15 cellular contexts compared by ENCODE assay signal in genomic region chr17:61144876-61145564, GRCh38.
DNase-seq lines count a peak whose midpoint lies in the region; ATAC-seq, FAIRE-seq and TF ChIP-seq lines count a peak whose summit lies in the region.
"Had no signal": no experiment of that assay in that cellular context is flagged by ENCODE, and none has a peak within 500 bp of the region (broad histone marks: within the 10 kb centered on the region; RNA-seq: fewer than 3 reads in every experiment).

No MANE protein-coding gene starts in this region.

- H3K27ac ChIP-seq in endothelial cell of umbilical vein (ENCODE audit: insufficient read depth, low read depth, low read length) (no peak overlapping the region), neutrophil (peak overlapping the region; percentile 69)

- H3K4me1 ChIP-seq in endothelial cell of umbilical vein (ENCODE audit: control insufficient read depth, extremely low read depth, insufficient read depth, low read length) = no peaks in the 10 kb centered on the region
- peaks cover 20 to 28% of the 10 kb centered on the region in 2 experiments for H3K4me1 ChIP-seq in neutrophil (ENCODE audit: control insufficient read depth in 1 of 2, insufficient read depth in 1 of 2, low read depth in 1 of 2, low read length in 1 of 2)
- H3K4me1 ChIP-seq: gastrocnemius medialis had no signal

- dilution Hi-C loops in endothelial cell of umbilical vein (cut with MboI; ENCODE audit: extremely low pct_ligation_motif_present, low sequenced_read_pairs) = no loop called here

- H3K36me3 ChIP-seq in endothelial cell of umbilical vein (ENCODE audit: control insufficient read depth in 2 of 2, extremely low read depth in 1 of 2, insufficient read depth in 2 of 2, low read length in 2 of 2) (no peaks in the 10 kb centered on the region), neutrophil (no peaks in the 10 kb centered on the region)
- H3K36me3 ChIP-seq: gastrocnemius medialis, tibial nerve had no signal

- H3K27me3 ChIP-seq in endothelial cell of umbilical vein (ENCODE audit: control insufficient read depth in 2 of 2, insufficient read depth in 2 of 2, low read length in 2 of 2) (no peaks in the 10 kb centered on the region), neutrophil (no peaks in the 10 kb centered on the region)
- H3K27me3 ChIP-seq: gastrocnemius medialis, tibial nerve had no signal

- H3K79me2 ChIP-seq in endothelial cell of umbilical vein (ENCODE audit: control insufficient read depth, insufficient read depth, low read length) = no peaks in the 10 kb centered on the region

- H3K27ac Mint-ChIP-seq in CD14-positive monocyte (peak overlapping the region in 3 of 7 donors; percentile 37 to 86 (median 43)), T-cell (no peak overlapping the region)
- H3K27ac Mint-ChIP-seq: activated CD4-positive, alpha-beta T cell treated with anti-CD3 and anti-CD28 coated beads, Interleukin-2, amount 10 ng/mL, durations not matched to agents 7 days and 5 days; CD8-positive, alpha-beta T cell had no signal

- H3K4me1 Mint-ChIP-seq in CD14-positive monocyte (peaks cover 28% of the 10 kb centered on the region), T-cell (peaks cover 24 to 35% (median 25%) of the 10 kb centered on the region in 3 donors)

- no peak overlapping the region for H3K4me2 ChIP-seq in endothelial cell of umbilical vein (ENCODE audit: insufficient read depth, low read length)

- no TSS peak for BruUV-seq in endothelial cell of umbilical vein (replicated peaks; lab: Mats Ljungman, UMichigan)

- peaks cover 0 to 2% (median 0%) of the 10 kb centered on the region in 7 donors for H3K9me3 Mint-ChIP-seq in CD14-positive monocyte
- no peaks in the 10 kb centered on the region for H3K9me3 Mint-ChIP-seq in T-cell
- H3K9me3 Mint-ChIP-seq: activated CD4-positive, alpha-beta T cell treated with anti-CD3 and anti-CD28 coated beads, Interleukin-2, amount 10 ng/mL, durations not matched to agents 7 days and 5 days; CD8-positive, alpha-beta T cell had no signal

- H2AFZ ChIP-seq in endothelial cell of umbilical vein (ENCODE audit: low read depth, low read length) = no peak overlapping the region

- ATAC-seq in T-cell (replicated peaks in 1 of 4) (no peak), GM19035 (IDR thresholded peaks at IDR 0.05; ENCODE audit: unreplicated experiment) (no peak)
- ATAC-seq: CD8-positive, alpha-beta T cell; gastrocnemius medialis had no signal

- intact Hi-C loops in CD14-positive monocyte (cut with micrococcal nuclease) (no loop called here), endothelial cell of umbilical vein (cut with micrococcal nuclease) (no loop called here)

- H3K9ac ChIP-seq in endothelial cell of umbilical vein (replicated peaks; ENCODE audit: extremely low read depth, insufficient read depth, low read length) = no peak overlapping the region

- POLR2A ChIA-PET in endothelial cell of umbilical vein (lab: Charles Lee) (no interaction called here), T-cell (lab: Charles Lee) (interaction anchor here in 1 of 2 donors (0.6 kb wide), 1 partner anchor 11 kb away, joined by 4 read pairs; no protein-coding TSS in a partner anchor), HEK293T (lab: Yijun Ruan, JAX) (no interaction called here)

- H4K20me1 ChIP-seq in endothelial cell of umbilical vein (replicated peaks; ENCODE audit: control insufficient read depth, extremely low read depth, insufficient read depth, low read length) = no peaks in the 10 kb centered on the region

- H3K9me3 ChIP-seq in endothelial cell of umbilical vein (replicated peaks; ENCODE audit: control insufficient read depth, insufficient read depth, low read length) (no peaks in the 10 kb centered on the region), neutrophil (no peaks in the 10 kb centered on the region)
- H3K9me3 ChIP-seq: gastrocnemius medialis, tibial nerve had no signal

- CTCF ChIA-PET in endothelial cell of umbilical vein (lab: Charles Lee) (interaction anchor here (1.2 to 1.5 kb wide), 3 partner anchors 10 to 198 kb away, joined by 3 to 4 read pairs (median 4); no protein-coding TSS in a partner anchor), T-cell (lab: Charles Lee) (interaction anchor here in 1 of 2 donors (0.7 kb wide), 1 partner anchor 627 kb away, joined by 4 read pairs; no protein-coding TSS in a partner anchor), HEK293T (lab: Yijun Ruan, JAX) (no interaction called here)

- no peaks in the 10 kb centered on the region for H3K36me3 Mint-ChIP-seq in CD14-positive monocyte
- H3K36me3 Mint-ChIP-seq in T-cell = no peaks in the 10 kb centered on the region
- H3K36me3 Mint-ChIP-seq: CD8-positive, alpha-beta T cell had no signal

- H3K9me1 ChIP-seq in endothelial cell of umbilical vein (replicated peaks; ENCODE audit: control insufficient read depth, extremely low read depth, insufficient read depth, low read length) = no peaks in the 10 kb centered on the region

- H3K4me3 ChIP-seq in endothelial cell of umbilical vein (replicated peaks in 1 of 3; ENCODE audit: insufficient read depth in 1 of 3, low read depth in 1 of 3, low read length in 3 of 3) (no peak overlapping the region), neutrophil (ENCODE audit: low read depth in 1 of 2, low read length in 1 of 2) (peak overlapping the region in 1 of 2 experiments; percentile 1)
- H3K4me3 ChIP-seq: coronary artery, gastrocnemius medialis, tibial nerve had no signal

- FAIRE-seq in endothelial cell of umbilical vein (lab: Jason Lieb, UNC) = no peak

- no peak for TF ChIP-seq POLR2A in endothelial cell of umbilical vein (IDR thresholded peaks at IDR 0.05; ENCODE audit: low read depth, low read length)

- H3K27me3 Mint-ChIP-seq in CD14-positive monocyte (ENCODE audit: low read depth in 3 of 3) (peaks cover 0 to 2% (median 0%) of the 10 kb centered on the region in 3 donors), T-cell (no peaks in the 10 kb centered on the region)
- H3K27me3 Mint-ChIP-seq: activated CD4-positive, alpha-beta T cell treated with anti-CD3 and anti-CD28 coated beads, Interleukin-2, amount 10 ng/mL, durations not matched to agents 7 days and 5 days had no signal

- H3K4me3 Mint-ChIP-seq in CD14-positive monocyte = peak overlapping the region; percentile 66 to 86
- H3K4me3 Mint-ChIP-seq in T-cell = no peak overlapping the region
- H3K4me3 Mint-ChIP-seq: activated CD4-positive, alpha-beta T cell treated with anti-CD3 and anti-CD28 coated beads, Interleukin-2, amount 10 ng/mL, durations not matched to agents 7 days and 5 days; CD8-positive, alpha-beta T cell had no signal

- TF ChIP-seq CTCF in CD14-positive monocyte (IDR thresholded peaks at IDR 0.05) = no peak
- TF ChIP-seq CTCF in endothelial cell of umbilical vein (IDR thresholded peaks at IDR 0.05; ENCODE audit: extremely low read depth in 1 of 2, insufficient read depth in 1 of 2, low read depth in 1 of 2, low read length in 2 of 2) = no peak
- no peak for TF ChIP-seq CTCF in neutrophil (IDR thresholded peaks at IDR 0.05)

- DNase-seq in CD14-positive monocyte (ENCODE audit: low spot score) (no peak), NCI-H1694 treated with DMSO at 0.1 percent for 48 hours (lab: John Stamatoyannopoulos, UW) (peak; percentile 39), endothelial cell of umbilical vein (ENCODE audit: low read depth, low spot score) (peak; percentile 15), T-cell (no peak), HEK293T (ENCODE audit: extremely low spot score) (no peak), COLO668 (lab: John Stamatoyannopoulos, UW; ENCODE audit: unreplicated experiment) (no peak)
- DNase-seq: activated CD4-positive, alpha-beta T cell treated with anti-CD3 and anti-CD28 coated beads, Interleukin-2, amount 10 ng/mL, durations not matched to agents 7 days and 5 days; activated naive CD4-positive, alpha-beta T cell treated with Interleukin-2 at 50 U/mL for 16 hours; CD8-positive, alpha-beta T cell; gastrocnemius medialis; NCI-H526 had no signal

TF ChIP-seq in endothelial cell of umbilical vein, 7 proteins besides CTCF, POLR2A, EP300 and RAD21:
- TF ChIP-seq POLR2AphosphoS5 (IDR thresholded peaks at IDR 0.05; ENCODE audit: insufficient read depth, low read depth, low read length) = no peak
- TF ChIP-seq MYC (IDR thresholded peaks at IDR 0.05; ENCODE audit: low read depth, low read length) = no peak
- no peak for TF ChIP-seq FOS (IDR thresholded peaks at IDR 0.05; ENCODE audit: borderline replicate concordance, insufficient read depth, low read length)
- no peak for TF ChIP-seq MAX (IDR thresholded peaks at IDR 0.05; ENCODE audit: insufficient read depth, insufficient read length)
- no peak for TF ChIP-seq JUN (IDR thresholded peaks at IDR 0.05; ENCODE audit: borderline replicate concordance, insufficient read depth, insufficient read length, low read depth)
- no peak for TF ChIP-seq GATA2 (IDR thresholded peaks at IDR 0.05; ENCODE audit: insufficient read depth, insufficient read length, low read depth, low read length)

TF ChIP-seq in HEK293T, 16 proteins besides CTCF, POLR2A, EP300 and RAD21:
- TF ChIP-seq BHLHE40 (IDR thresholded peaks at IDR 0.05; ENCODE audit: borderline replicate concordance) = no peak
- TF ChIP-seq FOXK2 (IDR thresholded peaks at IDR 0.05) = no peak
- TF ChIP-seq FOXA1 (IDR thresholded peaks at IDR 0.05) = no peak
- TF ChIP-seq ELF4 (IDR thresholded peaks at IDR 0.05) = no peak
- no peak for TF ChIP-seq TARDBP (IDR thresholded peaks at IDR 0.05)
- TF ChIP-seq HDGF (IDR thresholded peaks at IDR 0.05; ENCODE audit: borderline replicate concordance) = no peak
- no peak for TF ChIP-seq CTBP1 (IDR thresholded peaks at IDR 0.05; ENCODE audit: borderline replicate concordance)
- no peak for TF ChIP-seq ZNF384 (IDR thresholded peaks at IDR 0.05)
- no peak for TF ChIP-seq L3MBTL2 (conservative IDR thresholded peaks at IDR 0.05)
- TF ChIP-seq SP1 (IDR thresholded peaks at IDR 0.05) = no peak
- no peak for TF ChIP-seq FOXM1 (IDR thresholded peaks at IDR 0.05; ENCODE audit: borderline replicate concordance)
- no peak for TF ChIP-seq PKNOX1 (IDR thresholded peaks at IDR 0.05)
- TF ChIP-seq NFRKB (IDR thresholded peaks at IDR 0.05) = no peak
- TF ChIP-seq SUZ12 (IDR thresholded peaks at IDR 0.05) = no peak
- TF ChIP-seq ARNT (IDR thresholded peaks at IDR 0.05) = no peak
- TF ChIP-seq LEF1 (IDR thresholded peaks at IDR 0.05; ENCODE audit: borderline replicate concordance) = no peak

Comparison
In these comparisons a context has a peak if more than half of its experiments do, and no peak if none do; other contexts are left out.
1. DNase-seq: peak in NCI-H1694 treated with DMSO at 0.1 percent for 48 hours (single experiment) and endothelial cell of umbilical vein (single experiment); none in CD14-positive monocyte (single experiment), T-cell (0 of 34), HEK293T (single experiment) and COLO668 (single experiment).
2. H3K4me3 Mint-ChIP-seq: peak in CD14-positive monocyte (2 of 2); none in T-cell (0 of 3).